ENCODE assay signal across 17 cellular contexts in the genomic region with DNA sequence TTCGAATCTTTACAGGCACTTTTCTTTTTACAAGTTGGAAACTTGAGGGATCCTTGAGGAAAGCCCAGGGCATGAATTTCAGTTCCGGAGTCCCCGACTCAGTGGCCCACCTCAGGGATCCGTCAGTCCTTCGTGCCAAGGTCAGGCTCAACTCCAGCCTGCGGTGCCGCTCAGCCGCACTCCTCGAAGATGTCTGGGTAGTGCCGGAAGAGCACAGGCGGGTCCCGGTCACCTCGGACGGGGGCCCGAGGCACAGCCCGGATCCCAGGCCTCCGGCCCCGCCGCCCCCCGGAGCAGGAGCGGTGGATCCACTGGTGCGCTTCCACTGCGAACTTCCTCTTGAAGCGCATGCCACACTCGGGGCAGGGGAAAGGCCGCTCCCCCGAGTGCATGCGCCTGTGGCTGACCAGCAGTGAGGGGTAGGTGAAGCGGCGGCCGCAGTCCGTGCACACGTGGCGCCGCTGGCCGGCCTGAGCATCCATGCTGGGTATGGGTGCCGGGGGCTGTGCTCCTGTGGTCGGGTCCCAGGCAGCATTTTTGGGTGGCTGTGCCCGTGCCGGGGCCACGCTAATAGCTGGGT. TPM values are rescaled to one million over a fixed set of nuclear protein-coding genes. Genes with fewer than 3 reads are reported as not detected.
DNase-seq lines count a peak whose midpoint lies in the region; ATAC-seq and TF ChIP-seq lines count a peak whose summit lies in the region.
"Had no signal": no experiment of that assay in that cellular context is flagged by ENCODE, and none has a peak within 500 bp of the region (broad histone marks: within the 10 kb centered on the region; RNA-seq: fewer than 3 reads in every experiment).

No MANE protein-coding gene starts in this region.

- 93 to 95% methylated on average over 31 of the region's 41 CpGs for WGBS in GM23248 (ENCODE audit: low coverage in 1 of 2, low lambda C conversion rate in 2 of 2, missing lambda C conversion rate in 2 of 2), 2 experiments

- H4K20me1 ChIP-seq in GM23248 (ENCODE audit: insufficient read depth) = no peaks in the 10 kb centered on the region

- no peaks in the 10 kb centered on the region for H3K27me3 ChIP-seq in dorsolateral prefrontal cortex
- H3K27me3 ChIP-seq in neutrophil = no peaks in the 10 kb centered on the region
- H3K27me3 ChIP-seq in GM23248 (replicated peaks; ENCODE audit: insufficient read depth) = no peaks in the 10 kb centered on the region
- H3K27me3 ChIP-seq: colonic mucosa had no signal

- no peak for DNase-seq in natural killer cell
- no peak for DNase-seq in natural killer cell treated with Interleukin-12 subunit alpha and Interleukin-12 subunit beta and Interleukin-15 and Interleukin-18, amount 100 ng/mL, for 72 hours (ENCODE audit: low spot score)
- no peak for DNase-seq in dorsolateral prefrontal cortex
- no peak for DNase-seq in GM23248
- no peak for DNase-seq in amygdala (lab: John Stamatoyannopoulos, UW)
- DNase-seq: activated CD8-positive, alpha-beta memory T cell treated with anti-CD3 and anti-CD28 coated beads for 24 hours; activated naive CD8-positive, alpha-beta T cell treated with anti-CD3 and anti-CD28 coated beads for 36 hours; colonic mucosa; NCI-H1048; NCI-H2227 treated with DMSO at 0.1 percent for 48 hours; PC-9; stimulated activated CD4-positive, alpha-beta T cell treated with anti-CD3 and anti-CD28 coated beads, Interleukin-15, amount 100 ng/mL, for 24 hours had no signal

- H3K36me3 Mint-ChIP-seq in natural killer cell = no peaks in the 10 kb centered on the region
- no peaks in the 10 kb centered on the region for H3K36me3 Mint-ChIP-seq in natural killer cell treated with Interleukin-12 subunit alpha and Interleukin-12 subunit beta and Interleukin-15 and Interleukin-18, amount 100 ng/mL, for 72 hours

- H3K27me3 Mint-ChIP-seq in natural killer cell (ENCODE audit: low read depth in 2 of 2) = no peaks in the 10 kb centered on the region
- no peaks in the 10 kb centered on the region for H3K27me3 Mint-ChIP-seq in natural killer cell treated with Interleukin-12 subunit alpha and Interleukin-12 subunit beta and Interleukin-15 and Interleukin-18, amount 100 ng/mL, for 72 hours
- H3K27me3 Mint-ChIP-seq: activated naive CD8-positive, alpha-beta T cell treated with anti-CD3 and anti-CD28 coated beads for 36 hours had no signal

- no peak overlapping the region for H2AFZ ChIP-seq in GM23248
- H2AFZ ChIP-seq: PC-9 had no signal

- TF ChIP-seq CTCF in natural killer cell (IDR thresholded peaks at IDR 0.05) (no peak), dorsolateral prefrontal cortex (IDR thresholded peaks at IDR 0.05 in 54 of 56, conservative IDR thresholded peaks at IDR 0.05 in 2 of 56; ENCODE audit: low read depth in 1 of 56, partially characterized antibody in 56 of 56) (no peak), neutrophil (IDR thresholded peaks at IDR 0.05) (no peak)

- ATAC-seq in natural killer cell (no peak), GM19463 (IDR thresholded peaks at IDR 0.05; ENCODE audit: unreplicated experiment) (no peak), HG03469 (IDR thresholded peaks at IDR 0.05; ENCODE audit: unreplicated experiment) (no peak)
- ATAC-seq in natural killer cell treated with Interleukin-12 subunit alpha and Interleukin-12 subunit beta and Interleukin-15 and Interleukin-18, amount 100 ng/mL, for 72 hours = no peak

- H3K27ac ChIP-seq in dorsolateral prefrontal cortex = peak overlapping the region in 44 of 59 donors; percentile 23 to 100 (median 99)
- H3K27ac ChIP-seq in neutrophil = peak overlapping the region; percentile 91
- no peak overlapping the region for H3K27ac ChIP-seq in GM23248
- H3K27ac ChIP-seq: PC-9 had no signal

- H3K79me2 ChIP-seq in GM23248 (ENCODE audit: insufficient read depth) = no peaks in the 10 kb centered on the region

- H3F3A ChIP-seq in GM23248 (ENCODE audit: insufficient read depth) = peaks cover 7% of the 10 kb centered on the region; the same call in 1 of the 2 replicates

- intact Hi-C loops in natural killer cell (cut with micrococcal nuclease) (loop anchor here (5.0 kb wide), 1 partner anchor 87 kb away; the partner anchor contains the start of gene FBRS), dorsolateral prefrontal cortex (cut with DNase I) (loop anchor here (5.0 to 10.0 kb wide), 4 partner anchors 33 to 195 kb away; partner anchors contain the start of genes CFAP119 (in 1 of the 2), FBRS (in 1 of the 2) and RNF40 (in 1 of the 2))

- peak overlapping the region; percentile 92 to 95 for H3K27ac Mint-ChIP-seq in natural killer cell
- peak overlapping the region in 1 of 2 donors; percentile 73 for H3K27ac Mint-ChIP-seq in natural killer cell treated with Interleukin-12 subunit alpha and Interleukin-12 subunit beta and Interleukin-15 and Interleukin-18, amount 100 ng/mL, for 72 hours

- H3K4me1 ChIP-seq in neutrophil (ENCODE audit: control insufficient read depth in 1 of 2, insufficient read depth in 1 of 2, low read depth in 1 of 2, low read length in 1 of 2) (peaks cover 31 to 42% of the 10 kb centered on the region in 2 experiments), GM23248 (ENCODE audit: insufficient read depth) (peaks cover 4% of the 10 kb centered on the region; the same call in 1 of the 2 replicates)

- no peak overlapping the region for H3K9ac ChIP-seq in GM23248

- no peaks in the 10 kb centered on the region for H3K9me3 ChIP-seq in neutrophil
- no peaks in the 10 kb centered on the region for H3K9me3 ChIP-seq in GM23248 (ENCODE audit: low read depth)
- H3K9me3 ChIP-seq: colonic mucosa had no signal

- H3K4me3 ChIP-seq in dorsolateral prefrontal cortex = peak overlapping the region in 21 of 59 donors; percentile 64 to 96 (median 88)
- peak overlapping the region in 1 of 2 experiments; percentile 12 for H3K4me3 ChIP-seq in neutrophil (ENCODE audit: low read depth in 1 of 2, low read length in 1 of 2)
- no peak overlapping the region for H3K4me3 ChIP-seq in GM23248
- H3K4me3 ChIP-seq: colonic mucosa had no signal

- H3K9me3 Mint-ChIP-seq in natural killer cell = no peaks in the 10 kb centered on the region
- no peaks in the 10 kb centered on the region for H3K9me3 Mint-ChIP-seq in natural killer cell treated with Interleukin-12 subunit alpha and Interleukin-12 subunit beta and Interleukin-15 and Interleukin-18, amount 100 ng/mL, for 72 hours
- H3K9me3 Mint-ChIP-seq: activated naive CD8-positive, alpha-beta T cell treated with anti-CD3 and anti-CD28 coated beads for 36 hours; neural crest cell; T-helper 2 cell treated with Interferon-gamma antibody and Interleukin-4, amounts not matched to agents 5 μg/mL and 100 μg/mL, for 36 hours had no signal

- no peak overlapping the region for H3K4me3 Mint-ChIP-seq in natural killer cell
- H3K4me3 Mint-ChIP-seq in natural killer cell treated with Interleukin-12 subunit alpha and Interleukin-12 subunit beta and Interleukin-15 and Interleukin-18, amount 100 ng/mL, for 72 hours = no peak overlapping the region

- in situ Hi-C loops in GM23248 (cut with MboI) = no loop called here

- no peak overlapping the region for H3K4me2 ChIP-seq in GM23248 (ENCODE audit: unreplicated experiment)

- H3K36me3 ChIP-seq in neutrophil (no peaks in the 10 kb centered on the region), GM23248 (ENCODE audit: low read depth) (no peaks in the 10 kb centered on the region)
- H3K36me3 ChIP-seq: colonic mucosa had no signal

- no peaks in the 10 kb centered on the region for H3K9me2 ChIP-seq in GM23248 (ENCODE audit: insufficient read depth)

- peaks cover 20 to 31% of the 10 kb centered on the region in 2 donors for H3K4me1 Mint-ChIP-seq in natural killer cell
- H3K4me1 Mint-ChIP-seq in natural killer cell treated with Interleukin-12 subunit alpha and Interleukin-12 subunit beta and Interleukin-15 and Interleukin-18, amount 100 ng/mL, for 72 hours (ENCODE audit: low read depth in 2 of 2) = peaks cover 36 to 46% of the 10 kb centered on the region in 2 donors

RNA-seq across cellular contexts. Expression of gene ZNF688, which starts 1.7 kb away (rescaled TPM):
- total RNA-seq in natural killer cell = 10 to 100 TPM; 10.1 to 16.9 (median 16.5) TPM
- total RNA-seq in natural killer cell treated with Interleukin-12 subunit alpha and Interleukin-12 subunit beta and Interleukin-15 and Interleukin-18, amount 100 ng/mL, for 72 hours = 1 to 10 TPM; 8.3 to 8.9 TPM
- total RNA-seq in dorsolateral prefrontal cortex = 10 to 100 TPM in 118 of 120 experiments, 1 to 10 TPM in 2; 9.8 to 27.9 (median 15.6) TPM
- total RNA-seq in GM23248 (2014; rRNA removed; shearing (Covaris generic)) = 10.4 and 33.0 TPM in 2 replicates
- polyA plus RNA-seq in GM23248 (2016; fragmentation: Nextera tagmentation; extraction: Ambion mirVana) = 13.6 and 14.7 TPM in 2 replicates

RNA-seq across cellular contexts. Expression of gene ZNF764, which starts 11.7 kb away (rescaled TPM):
- total RNA-seq in natural killer cell (10 to 100 TPM in 2 of 3 donors, 1 to 10 TPM in 1; 9.6 to 13.0 (median 11.7) TPM), dorsolateral prefrontal cortex (10 to 100 TPM in 102 of 120 experiments, 1 to 10 TPM in 18; 8.2 to 19.0 (median 11.5) TPM)
- total RNA-seq in natural killer cell treated with Interleukin-12 subunit alpha and Interleukin-12 subunit beta and Interleukin-15 and Interleukin-18, amount 100 ng/mL, for 72 hours = 10 to 100 TPM; 14.9 to 22.9 TPM
- 3.0 and 8.8 TPM in 2 replicates for total RNA-seq in GM23248 (2014; rRNA removed; shearing (Covaris generic))
- polyA plus RNA-seq in GM23248 (2016; fragmentation: Nextera tagmentation; extraction: Ambion mirVana) = 3.0 TPM in 2 replicates

RNA-seq across cellular contexts. Expression of gene ZNF785, which starts 15.7 kb away (rescaled TPM):
- 10 to 100 TPM in 2 of 3 donors, 1 to 10 TPM in 1; 7.5 to 15.2 (median 10.4) TPM for total RNA-seq in natural killer cell
- total RNA-seq in natural killer cell treated with Interleukin-12 subunit alpha and Interleukin-12 subunit beta and Interleukin-15 and Interleukin-18, amount 100 ng/mL, for 72 hours = 10 to 100 TPM; 13.3 to 20.0 TPM
- total RNA-seq in dorsolateral prefrontal cortex = 10 to 100 TPM; 16.4 to 51.1 (median 30.1) TPM
- total RNA-seq in GM23248 (2014; rRNA removed; shearing (Covaris generic)) = 9.0 TPM in 2 replicates
- 5.4 and 6.9 TPM in 2 replicates for polyA plus RNA-seq in GM23248 (2016; fragmentation: Nextera tagmentation; extraction: Ambion mirVana)

RNA-seq across cellular contexts. Expression of gene ZNF747, which starts 35.2 kb away (rescaled TPM):
- total RNA-seq in natural killer cell (1 to 10 TPM; 5.0 to 8.6 (median 6.3) TPM), dorsolateral prefrontal cortex (10 to 100 TPM in 115 of 120 experiments, 1 to 10 TPM in 5; 9.2 to 17.9 (median 12.6) TPM)
- 10 to 100 TPM in 1 of 2 donors, 1 to 10 TPM in 1; 8.7 to 10.3 TPM for total RNA-seq in natural killer cell treated with Interleukin-12 subunit alpha and Interleukin-12 subunit beta and Interleukin-15 and Interleukin-18, amount 100 ng/mL, for 72 hours
- total RNA-seq in GM23248 (2014; rRNA removed; shearing (Covaris generic)) = 7.7 and 15.7 TPM in 2 replicates
- polyA plus RNA-seq in GM23248 (2016; fragmentation: Nextera tagmentation; extraction: Ambion mirVana) = 5.4 and 6.7 TPM in 2 replicates

RNA-seq across cellular contexts. Expression of gene ZNF689, which starts 40.4 kb away (rescaled TPM):
- total RNA-seq in natural killer cell (1 to 10 TPM; 8.8 to 9.3 (median 9.1) TPM), dorsolateral prefrontal cortex (10 to 100 TPM in 30 of 120 experiments, 1 to 10 TPM in 90; 5.9 to 15.6 (median 8.8) TPM)
- 10 to 100 TPM in 1 of 2 donors, 1 to 10 TPM in 1; 9.4 to 14.3 TPM for total RNA-seq in natural killer cell treated with Interleukin-12 subunit alpha and Interleukin-12 subunit beta and Interleukin-15 and Interleukin-18, amount 100 ng/mL, for 72 hours
- 5.7 TPM in 2 replicates for total RNA-seq in GM23248 (2014; rRNA removed; shearing (Covaris generic))
- 4.8 and 5.1 TPM in 2 replicates for polyA plus RNA-seq in GM23248 (2016; fragmentation: Nextera tagmentation; extraction: Ambion mirVana)
